Comparison of ENCODE assay signal across 1 cellular context in the genomic region with DNA sequence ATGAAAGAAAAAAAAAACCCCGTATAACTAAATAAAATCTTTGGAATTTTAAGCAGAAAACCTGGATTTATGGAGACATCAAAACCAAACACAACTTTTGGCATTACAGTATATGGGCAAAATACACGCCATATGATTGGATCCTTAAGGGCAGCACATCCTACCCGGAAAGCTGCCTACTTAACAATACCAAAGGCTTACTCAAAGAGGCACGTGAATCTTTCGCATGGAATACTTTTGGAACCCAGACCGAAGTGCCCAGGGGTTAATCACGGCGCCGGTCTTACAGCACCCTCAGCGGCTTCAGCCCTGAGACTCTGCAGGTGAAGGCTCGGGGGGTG.
TF ChIP-seq lines count a peak whose summit lies in the region.

No MANE protein-coding gene starts in this region.

TF ChIP-seq in SK-N-SH, 30 proteins besides CTCF, POLR2A, EP300 and RAD21 (continued from another document):
- TF ChIP-seq, protein P1, sequence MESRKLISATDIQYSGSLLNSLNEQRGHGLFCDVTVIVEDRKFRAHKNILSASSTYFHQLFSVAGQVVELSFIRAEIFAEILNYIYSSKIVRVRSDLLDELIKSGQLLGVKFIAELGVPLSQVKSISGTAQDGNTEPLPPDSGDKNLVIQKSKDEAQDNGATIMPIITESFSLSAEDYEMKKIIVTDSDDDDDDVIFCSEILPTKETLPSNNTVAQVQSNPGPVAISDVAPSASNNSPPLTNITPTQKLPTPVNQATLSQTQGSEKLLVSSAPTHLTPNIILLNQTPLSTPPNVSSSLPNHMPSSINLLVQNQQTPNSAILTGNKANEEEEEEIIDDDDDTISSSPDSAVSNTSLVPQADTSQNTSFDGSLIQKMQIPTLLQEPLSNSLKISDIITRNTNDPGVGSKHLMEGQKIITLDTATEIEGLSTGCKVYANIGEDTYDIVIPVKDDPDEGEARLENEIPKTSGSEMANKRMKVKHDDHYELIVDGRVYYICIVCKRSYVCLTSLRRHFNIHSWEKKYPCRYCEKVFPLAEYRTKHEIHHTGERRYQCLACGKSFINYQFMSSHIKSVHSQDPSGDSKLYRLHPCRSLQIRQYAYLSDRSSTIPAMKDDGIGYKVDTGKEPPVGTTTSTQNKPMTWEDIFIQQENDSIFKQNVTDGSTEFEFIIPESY (IDR thresholded peaks at IDR 0.05; ENCODE audit: borderline replicate concordance, low read depth) = no peak
- no peak for TF ChIP-seq TEAD4 (IDR thresholded peaks at IDR 0.05; ENCODE audit: borderline replicate concordance, insufficient read depth)
- TF ChIP-seq, protein P2, sequence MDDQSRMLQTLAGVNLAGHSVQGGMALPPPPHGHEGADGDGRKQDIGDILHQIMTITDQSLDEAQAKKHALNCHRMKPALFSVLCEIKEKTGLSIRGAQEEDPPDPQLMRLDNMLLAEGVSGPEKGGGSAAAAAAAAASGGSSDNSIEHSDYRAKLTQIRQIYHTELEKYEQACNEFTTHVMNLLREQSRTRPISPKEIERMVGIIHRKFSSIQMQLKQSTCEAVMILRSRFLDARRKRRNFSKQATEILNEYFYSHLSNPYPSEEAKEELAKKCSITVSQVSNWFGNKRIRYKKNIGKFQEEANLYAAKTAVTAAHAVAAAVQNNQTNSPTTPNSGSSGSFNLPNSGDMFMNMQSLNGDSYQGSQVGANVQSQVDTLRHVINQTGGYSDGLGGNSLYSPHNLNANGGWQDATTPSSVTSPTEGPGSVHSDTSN (IDR thresholded peaks at IDR 0.05) = no peak
- no peak for TF ChIP-seq RCOR1 (IDR thresholded peaks at IDR 0.05; ENCODE audit: low read length)
